ENCODE assay signal across 1 cellular context in the genomic region with DNA sequence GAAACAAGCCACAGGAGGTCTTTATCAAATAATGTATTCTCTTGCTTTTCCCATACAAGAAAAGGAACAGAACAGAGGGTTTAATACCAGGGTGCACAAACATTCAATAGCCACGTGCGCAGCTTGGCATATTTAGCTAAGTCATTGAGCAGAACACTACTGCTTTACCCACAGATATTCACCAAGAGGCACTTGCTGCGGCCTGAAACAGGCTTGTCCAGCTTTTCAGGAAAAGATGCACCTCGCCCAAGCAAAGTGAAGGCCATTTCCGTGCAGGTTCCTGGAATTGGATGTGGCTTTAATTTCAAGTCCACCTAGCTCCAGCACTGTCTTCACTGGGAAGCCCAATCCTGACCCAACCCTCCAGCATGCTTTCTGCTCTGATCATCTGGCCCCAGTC.
TF ChIP-seq lines count a peak whose summit lies in the region.

No MANE protein-coding gene starts in this region.

TF ChIP-seq in SK-N-SH treated with all-trans-retinoic acid at 6 μM for 48 hours, 23 proteins besides CTCF, POLR2A, EP300 and RAD21 (continued from another document):
- TF ChIP-seq, protein P1, sequence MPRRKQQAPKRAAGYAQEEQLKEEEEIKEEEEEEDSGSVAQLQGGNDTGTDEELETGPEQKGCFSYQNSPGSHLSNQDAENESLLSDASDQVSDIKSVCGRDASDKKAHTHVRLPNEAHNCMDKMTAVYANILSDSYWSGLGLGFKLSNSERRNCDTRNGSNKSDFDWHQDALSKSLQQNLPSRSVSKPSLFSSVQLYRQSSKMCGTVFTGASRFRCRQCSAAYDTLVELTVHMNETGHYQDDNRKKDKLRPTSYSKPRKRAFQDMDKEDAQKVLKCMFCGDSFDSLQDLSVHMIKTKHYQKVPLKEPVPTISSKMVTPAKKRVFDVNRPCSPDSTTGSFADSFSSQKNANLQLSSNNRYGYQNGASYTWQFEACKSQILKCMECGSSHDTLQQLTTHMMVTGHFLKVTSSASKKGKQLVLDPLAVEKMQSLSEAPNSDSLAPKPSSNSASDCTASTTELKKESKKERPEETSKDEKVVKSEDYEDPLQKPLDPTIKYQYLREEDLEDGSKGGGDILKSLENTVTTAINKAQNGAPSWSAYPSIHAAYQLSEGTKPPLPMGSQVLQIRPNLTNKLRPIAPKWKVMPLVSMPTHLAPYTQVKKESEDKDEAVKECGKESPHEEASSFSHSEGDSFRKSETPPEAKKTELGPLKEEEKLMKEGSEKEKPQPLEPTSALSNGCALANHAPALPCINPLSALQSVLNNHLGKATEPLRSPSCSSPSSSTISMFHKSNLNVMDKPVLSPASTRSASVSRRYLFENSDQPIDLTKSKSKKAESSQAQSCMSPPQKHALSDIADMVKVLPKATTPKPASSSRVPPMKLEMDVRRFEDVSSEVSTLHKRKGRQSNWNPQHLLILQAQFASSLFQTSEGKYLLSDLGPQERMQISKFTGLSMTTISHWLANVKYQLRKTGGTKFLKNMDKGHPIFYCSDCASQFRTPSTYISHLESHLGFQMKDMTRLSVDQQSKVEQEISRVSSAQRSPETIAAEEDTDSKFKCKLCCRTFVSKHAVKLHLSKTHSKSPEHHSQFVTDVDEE (CRISPR knock-in tag; IDR thresholded peaks at IDR 0.05): no peak
- TF ChIP-seq ZFP3 (CRISPR knock-in tag; IDR thresholded peaks at IDR 0.05) (no peak), ESRRG (CRISPR knock-in tag; IDR thresholded peaks at IDR 0.05) (no peak), ZNF8 (CRISPR knock-in tag; IDR thresholded peaks at IDR 0.05) (no peak), BACH2 (CRISPR knock-in tag; IDR thresholded peaks at IDR 0.05; ENCODE audit: borderline replicate concordance) (no peak), TCF4 (CRISPR knock-in tag; IDR thresholded peaks at IDR 0.05; ENCODE audit: borderline replicate concordance) (no peak), SNAI2 (CRISPR knock-in tag; IDR thresholded peaks at IDR 0.05) (no peak), ARNTL (CRISPR knock-in tag; IDR thresholded peaks at IDR 0.05; ENCODE audit: borderline replicate concordance, low read depth) (no peak), GLIS3 (CRISPR knock-in tag; IDR thresholded peaks at IDR 0.05) (no peak)
- TF ChIP-seq, protein P2, sequence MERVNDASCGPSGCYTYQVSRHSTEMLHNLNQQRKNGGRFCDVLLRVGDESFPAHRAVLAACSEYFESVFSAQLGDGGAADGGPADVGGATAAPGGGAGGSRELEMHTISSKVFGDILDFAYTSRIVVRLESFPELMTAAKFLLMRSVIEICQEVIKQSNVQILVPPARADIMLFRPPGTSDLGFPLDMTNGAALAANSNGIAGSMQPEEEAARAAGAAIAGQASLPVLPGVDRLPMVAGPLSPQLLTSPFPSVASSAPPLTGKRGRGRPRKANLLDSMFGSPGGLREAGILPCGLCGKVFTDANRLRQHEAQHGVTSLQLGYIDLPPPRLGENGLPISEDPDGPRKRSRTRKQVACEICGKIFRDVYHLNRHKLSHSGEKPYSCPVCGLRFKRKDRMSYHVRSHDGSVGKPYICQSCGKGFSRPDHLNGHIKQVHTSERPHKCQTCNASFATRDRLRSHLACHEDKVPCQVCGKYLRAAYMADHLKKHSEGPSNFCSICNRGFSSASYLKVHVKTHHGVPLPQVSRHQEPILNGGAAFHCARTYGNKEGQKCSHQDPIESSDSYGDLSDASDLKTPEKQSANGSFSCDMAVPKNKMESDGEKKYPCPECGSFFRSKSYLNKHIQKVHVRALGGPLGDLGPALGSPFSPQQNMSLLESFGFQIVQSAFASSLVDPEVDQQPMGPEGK (CRISPR knock-in tag; IDR thresholded peaks at IDR 0.05; ENCODE audit: borderline replicate concordance): no peak
